15 cellular contexts compared by ENCODE assay signal in genomic region chr6:159756508-159756907, GRCh38. TPM values are rescaled to one million over a fixed set of nuclear protein-coding genes. Genes with fewer than 3 reads are reported as not detected.
"Had no signal": no experiment of that assay in that cellular context is flagged by ENCODE, and none has a peak within 500 bp of the region (broad histone marks: within the 10 kb centered on the region; RNA-seq: fewer than 3 reads in every experiment).

No MANE protein-coding gene starts in this region.

- H3K27ac Mint-ChIP-seq: activated CD4-positive, alpha-beta T cell treated with anti-CD3 and anti-CD28 coated beads, Interleukin-2, amount 10 ng/mL, durations not matched to agents 7 days and 5 days; nephron had no signal

- DNase-seq: activated CD4-positive, alpha-beta T cell treated with anti-CD3 and anti-CD28 coated beads, Interleukin-2, amount 10 ng/mL, durations not matched to agents 7 days and 5 days; activated CD8-positive, alpha-beta memory T cell treated with anti-CD3 and anti-CD28 coated beads, Interleukin-2, amount 50 U/mL, for 48 hours; foreskin melanocyte; head of caudate nucleus; kidney glomerular epithelial cell; stimulated activated CD4-positive, alpha-beta T cell treated with anti-CD3 and anti-CD28 coated beads, Interleukin-12 subunit alpha, Interleukin-12 subunit beta, amount 100 ng/mL, for 4 hours; tibial artery had no signal

- H3K9me3 Mint-ChIP-seq: activated CD4-positive, alpha-beta T cell treated with anti-CD3 and anti-CD28 coated beads, Interleukin-2, amount 10 ng/mL, durations not matched to agents 7 days and 5 days; activated T-helper 1 cell treated with anti-CD3 and anti-CD28 coated beads, Interleukin-12 subunit alpha, Interleukin-12 subunit beta, Interleukin-2, Interleukin-4 antibody, amounts not matched to agents 30 ng/mL and 10 ng/mL and 1 ng/mL, durations not matched to agents 14 hours and 24 hours and 36 hours; nephron; stimulated activated effector memory CD8-positive, alpha-beta T cell treated with anti-CD3 and anti-CD28 coated beads, Interleukin-12 subunit alpha, Interleukin-12 subunit beta, amount 100 ng/mL, for 72 hours had no signal

- H3K27me3 ChIP-seq: tibial artery had no signal

- H3K4me3 Mint-ChIP-seq: activated CD4-positive, alpha-beta T cell treated with anti-CD3 and anti-CD28 coated beads, Interleukin-2, amount 10 ng/mL, durations not matched to agents 7 days and 5 days; activated T-helper 1 cell treated with anti-CD3 and anti-CD28 coated beads, Interleukin-12 subunit alpha, Interleukin-12 subunit beta, Interleukin-2, Interleukin-4 antibody, amounts not matched to agents 30 ng/mL and 10 ng/mL and 1 ng/mL, durations not matched to agents 14 hours and 24 hours and 36 hours; nephron; stimulated activated effector memory CD8-positive, alpha-beta T cell treated with anti-CD3 and anti-CD28 coated beads, Interleukin-12 subunit alpha, Interleukin-12 subunit beta, amount 100 ng/mL, for 72 hours had no signal

- H3K27me3 Mint-ChIP-seq: activated CD4-positive, alpha-beta T cell treated with anti-CD3 and anti-CD28 coated beads, Interleukin-2, amount 10 ng/mL, durations not matched to agents 7 days and 5 days had no signal

- H3K4me3 ChIP-seq: tibial artery had no signal

- H3K9me3 ChIP-seq: tibial artery had no signal

- ATAC-seq: stimulated activated effector memory CD8-positive, alpha-beta T cell treated with anti-CD3 and anti-CD28 coated beads, Interleukin-12 subunit alpha, Interleukin-12 subunit beta, amount 100 ng/mL, for 72 hours had no signal

- H3K27ac ChIP-seq: epithelial cell of prostate, tibial artery had no signal

RNA-seq across cellular contexts. Expression of gene PNLDC1, which starts 43.6 kb away (rescaled TPM):
- total RNA-seq: dermis microvascular lymphatic vessel endothelial cell, fibroblast of lung, mesenteric fat pad, osteocyte had no signal
- polyA plus RNA-seq: fibroblast of lung had no signal
